ENCODE assay signal across 8 cellular contexts in genomic region chr11:3454844-3455243, GRCh38.
DNase-seq lines count a peak whose midpoint lies in the region; ATAC-seq and TF ChIP-seq lines count a peak whose summit lies in the region.
"Not testable (repeated sequence)": the region's sequence is repeated elsewhere in the genome, so short reads cannot be mapped to it uniquely, and the experiment has no call there.

No MANE protein-coding gene starts in this region.

- not testable (repeated sequence) for ATAC-seq in WTC11; activated naive CD8-positive, alpha-beta T cell treated with anti-CD3 and anti-CD28 coated beads, Interleukin-2, amount 50 U/mL, for 24 hours; foreskin keratinocyte; naive thymus-derived CD4-positive, alpha-beta T cell

- not testable (repeated sequence) for H3F3A ChIP-seq in GM23248 (ENCODE audit: insufficient read depth)

- peaks cover 27% of the 10 kb centered on the region for H3K4me1 Mint-ChIP-seq in WTC11
- H3K4me1 Mint-ChIP-seq in activated naive CD8-positive, alpha-beta T cell treated with anti-CD3 and anti-CD28 coated beads, Interleukin-2, amount 50 U/mL, for 24 hours, result not testable (repeated sequence)
- H3K4me1 Mint-ChIP-seq in naive thymus-derived CD4-positive, alpha-beta T cell, result peaks cover 4 to 14% (median 11%) of the 10 kb centered on the region in 7 donors

- 1 to 2% methylated on average over 16 of the region's 16 CpGs for WGBS in GM23248 (ENCODE audit: low coverage in 1 of 2, low lambda C conversion rate in 2 of 2, missing lambda C conversion rate in 2 of 2), 2 experiments

- in situ Hi-C loops in ACHN (cut with HindIII; ENCODE audit: low pct_ligation_motif_present, low pct_unique_long_range_greater_than_20kb, low sequenced_read_pairs), result not testable (repeated sequence)
- in situ Hi-C loops in GM23248 (cut with MboI), result loop anchor here (25.0 kb wide), 1 partner anchor 357 kb away; the partner anchor contains the start of gene PGAP2

- not testable (repeated sequence) for H3K36me3 Mint-ChIP-seq in WTC11; activated naive CD8-positive, alpha-beta T cell treated with anti-CD3 and anti-CD28 coated beads, Interleukin-2, amount 50 U/mL, for 24 hours (ENCODE audit: low read depth); naive thymus-derived CD4-positive, alpha-beta T cell

- not testable (repeated sequence) for H3K9me3 Mint-ChIP-seq in WTC11; activated naive CD8-positive, alpha-beta T cell treated with anti-CD3 and anti-CD28 coated beads, Interleukin-2, amount 50 U/mL, for 24 hours; naive thymus-derived CD4-positive, alpha-beta T cell

- DNase-seq in ACHN (peak; percentile 34), GM23248 (peak; percentile 66), NCI-H460 (ENCODE audit: extremely low read depth, low read depth) (peak; percentile 27), WTC11 (ENCODE audit: low spot score) (peak; percentile 68), foreskin keratinocyte (peak in 1 of 2 donors; percentile 20)
- DNase-seq in activated naive CD8-positive, alpha-beta T cell treated with anti-CD3 and anti-CD28 coated beads, Interleukin-2, amount 50 U/mL, for 24 hours, result peak; percentile 30
- peak; percentile 21 to 60 (median 50) for DNase-seq in naive thymus-derived CD4-positive, alpha-beta T cell
- peak; percentile 30 for DNase-seq in stimulated activated CD4-positive, alpha-beta T cell treated with anti-CD3 and anti-CD28 coated beads, Interleukin-4, amount 100 ng/mL, for 1 hour

- not testable (repeated sequence) for H3K36me3 ChIP-seq in GM23248 (ENCODE audit: low read depth); naive thymus-derived CD4-positive, alpha-beta T cell (ENCODE audit: control insufficient read depth in 2 of 3, insufficient read depth in 3 of 3, low read length in 3 of 3)

- H2AFZ ChIP-seq in GM23248, result peak overlapping the region; percentile 3

- not testable (repeated sequence) for H3K27ac Mint-ChIP-seq in WTC11; activated naive CD8-positive, alpha-beta T cell treated with anti-CD3 and anti-CD28 coated beads, Interleukin-2, amount 50 U/mL, for 24 hours
- peak overlapping the region in 1 of 9 donors; percentile 5 for H3K27ac Mint-ChIP-seq in naive thymus-derived CD4-positive, alpha-beta T cell

- CTCF ChIA-PET in WTC11 (lab: Charles Lee); naive thymus-derived CD4-positive, alpha-beta T cell (lab: Charles Lee): not testable (repeated sequence)

- not testable (repeated sequence) for H3K9me3 ChIP-seq in GM23248 (ENCODE audit: low read depth); naive thymus-derived CD4-positive, alpha-beta T cell (ENCODE audit: control insufficient read depth in 2 of 3, low read length in 3 of 3)

- H3K4me3 ChIP-seq in GM23248; naive thymus-derived CD4-positive, alpha-beta T cell (ENCODE audit: low read length): not testable (repeated sequence)

- not testable (repeated sequence) for H4K20me1 ChIP-seq in GM23248 (ENCODE audit: insufficient read depth)

- H3K9me2 ChIP-seq in GM23248 (ENCODE audit: insufficient read depth), result not testable (repeated sequence)

- not testable (repeated sequence) for H3K27me3 Mint-ChIP-seq in WTC11 (ENCODE audit: low read depth)
- H3K27me3 Mint-ChIP-seq in activated naive CD8-positive, alpha-beta T cell treated with anti-CD3 and anti-CD28 coated beads, Interleukin-2, amount 50 U/mL, for 24 hours, result peaks cover 15% of the 10 kb centered on the region
- peaks cover 0 to 42% (median 16%) of the 10 kb centered on the region in 5 donors for H3K27me3 Mint-ChIP-seq in naive thymus-derived CD4-positive, alpha-beta T cell

- H3K4me1 ChIP-seq in GM23248 (ENCODE audit: insufficient read depth); foreskin keratinocyte; naive thymus-derived CD4-positive, alpha-beta T cell (ENCODE audit: control insufficient read depth in 2 of 2, insufficient read depth in 2 of 2, low read length in 2 of 2): not testable (repeated sequence)

- POLR2A ChIA-PET in WTC11 (lab: Charles Lee); naive thymus-derived CD4-positive, alpha-beta T cell (lab: Charles Lee): not testable (repeated sequence)

- not testable (repeated sequence) for H3K27ac ChIP-seq in GM23248; foreskin keratinocyte; naive thymus-derived CD4-positive, alpha-beta T cell (ENCODE audit: low read depth, low read length)

- intact Hi-C loops in naive thymus-derived CD4-positive, alpha-beta T cell (cut with micrococcal nuclease), result not testable (repeated sequence)

- H3K79me2 ChIP-seq in GM23248 (ENCODE audit: insufficient read depth), result not testable (repeated sequence)

- H3K9ac ChIP-seq in GM23248, result not testable (repeated sequence)

- not testable (repeated sequence) for H3K27me3 ChIP-seq in GM23248 (replicated peaks; ENCODE audit: insufficient read depth); naive thymus-derived CD4-positive, alpha-beta T cell (ENCODE audit: control insufficient read depth in 2 of 2, insufficient read depth in 2 of 2, low read length in 2 of 2)
- H3K27me3 ChIP-seq in foreskin keratinocyte, result peaks cover 23% of the 10 kb centered on the region

- TF ChIP-seq CTCF in WTC11 (IDR thresholded peaks at IDR 0.05) (peak; percentile 80), foreskin keratinocyte (conservative IDR thresholded peaks at IDR 0.05) (peak; percentile 92)

- not testable (repeated sequence) for H3K4me3 Mint-ChIP-seq in WTC11
- H3K4me3 Mint-ChIP-seq in activated naive CD8-positive, alpha-beta T cell treated with anti-CD3 and anti-CD28 coated beads, Interleukin-2, amount 50 U/mL, for 24 hours, result peak overlapping the region; percentile 48
- H3K4me3 Mint-ChIP-seq in naive thymus-derived CD4-positive, alpha-beta T cell, result peak overlapping the region in 9 of 10 donors; percentile 46 to 80 (median 75)

- peak overlapping the region; percentile 65 for H3K4me2 ChIP-seq in GM23248 (ENCODE audit: unreplicated experiment)

TF ChIP-seq in WTC11, 78 proteins besides CTCF, POLR2A, EP300 and RAD21:
- peak; percentile 59; the same call in 1 of the 2 replicates for TF ChIP-seq ZNF317 (CRISPR knock-in tag; IDR thresholded peaks at IDR 0.05; ENCODE audit: borderline replicate concordance, low read depth)
TF ChIP-seq in WTC11: peak in this region for 1; not testable (repeated sequence) for 77.
